8 cellular contexts compared by ENCODE assay signal in genomic region chr2:43127208-43127940, GRCh38.
DNase-seq lines count a peak whose midpoint lies in the region; ATAC-seq and TF ChIP-seq lines count a peak whose summit lies in the region.

No MANE protein-coding gene starts in this region.

- peaks cover 81% of the 10 kb centered on the region for H3K4me1 Mint-ChIP-seq in activated CD8-positive, alpha-beta T cell treated with anti-CD3 and anti-CD28 coated beads, Interleukin-2, amount 10 ng/mL, durations not matched to agents 7 days and 5 days (ENCODE audit: low read depth)
- H3K4me1 Mint-ChIP-seq in endothelial cell (ENCODE audit: unreplicated experiment) (peaks cover 40% of the 10 kb centered on the region), nephron (peaks cover 57% of the 10 kb centered on the region)

- peak overlapping the region; percentile 54 for H3K4me3 Mint-ChIP-seq in activated CD8-positive, alpha-beta T cell treated with anti-CD3 and anti-CD28 coated beads, Interleukin-2, amount 10 ng/mL, durations not matched to agents 7 days and 5 days
- H3K4me3 Mint-ChIP-seq in endothelial cell (ENCODE audit: unreplicated experiment) (no peak overlapping the region), nephron (no peak overlapping the region)

- peak; percentile 78 for TF ChIP-seq CTCF in GM10266 (IDR thresholded peaks at IDR 0.05; ENCODE audit: control insufficient read depth, insufficient read depth, low read depth, missing control alignments)
- TF ChIP-seq CTCF in NB4 (IDR thresholded peaks at IDR 0.05; ENCODE audit: low read depth, low read length): peak; percentile 88
- TF ChIP-seq CTCF in endothelial cell (IDR thresholded peaks at IDR 0.05; ENCODE audit: unreplicated experiment): peak; percentile 59
- peak in 2 of 3 experiments; percentile 28 to 31 for TF ChIP-seq CTCF in nephron (IDR thresholded peaks at IDR 0.05; ENCODE audit: unreplicated experiment in 3 of 3)
- peak in 2 of 3 experiments; percentile 48 to 52 for TF ChIP-seq CTCF in testis (IDR thresholded peaks at IDR 0.05)

- peaks cover 36% of the 10 kb centered on the region for H3K36me3 Mint-ChIP-seq in activated CD8-positive, alpha-beta T cell treated with anti-CD3 and anti-CD28 coated beads, Interleukin-2, amount 10 ng/mL, durations not matched to agents 7 days and 5 days (ENCODE audit: low read depth)
- H3K36me3 Mint-ChIP-seq in endothelial cell (ENCODE audit: low read depth, unreplicated experiment) (no peaks in the 10 kb centered on the region), nephron (ENCODE audit: low read depth) (no peaks in the 10 kb centered on the region)

- POLR2A ChIA-PET in activated CD8-positive, alpha-beta T cell treated with anti-CD3 and anti-CD28 coated beads, Interleukin-2, amount 10 ng/mL, durations not matched to agents 7 days and 5 days (lab: Charles Lee): interaction anchor here (0.6 to 23.3 kb wide), 5 partner anchors 14 to 448 kb away, joined by 3 to 622 read pairs (median 3); partner anchors contain the start of gene ZFP36L2

- 61 to 76% methylated on average over 11 to 14 of the region's 24 CpGs for WGBS in testis, 2 donors

- H3K4me3 ChIP-seq in NB4 (ENCODE audit: low read depth, low read length) (peak overlapping the region; percentile 16), testis (no peak overlapping the region)

- peaks cover 24% of the 10 kb centered on the region for H3K4me1 ChIP-seq in testis

- intact Hi-C loops in testis (cut with DNase I; ENCODE audit: low total_unique reads): no loop called here

- no peak overlapping the region for H3K27ac ChIP-seq in testis

- TF ChIP-seq POLR2A in NB4 (IDR thresholded peaks at IDR 0.05; ENCODE audit: extremely low read depth, insufficient read length) (no peak), testis (IDR thresholded peaks at IDR 0.05) (no peak)

- peak; percentile 73 for DNase-seq in GM10266 (ENCODE audit: extremely low spot score)
- peak; percentile 97 for DNase-seq in NB4 (ENCODE audit: low read depth)
- peak; percentile 89 for DNase-seq in activated CD8-positive, alpha-beta T cell treated with anti-CD3 and anti-CD28 coated beads, Interleukin-2, amount 10 ng/mL, durations not matched to agents 7 days and 5 days
- peak; percentile 60 for DNase-seq in endothelial cell (ENCODE audit: low spot score)
- DNase-seq in testis: peak; percentile 77
- DNase-seq in globus pallidus (ENCODE audit: low spot score): no peak
- DNase-seq in NCI-H1930 (lab: John Stamatoyannopoulos, UW): no peak

- H3K27ac Mint-ChIP-seq in activated CD8-positive, alpha-beta T cell treated with anti-CD3 and anti-CD28 coated beads, Interleukin-2, amount 10 ng/mL, durations not matched to agents 7 days and 5 days: peak overlapping the region; percentile 100
- H3K27ac Mint-ChIP-seq in endothelial cell (ENCODE audit: unreplicated experiment) (no peak overlapping the region), nephron (peak overlapping the region in 1 of 3 experiments; percentile 73)

- H3K27me3 Mint-ChIP-seq in activated CD8-positive, alpha-beta T cell treated with anti-CD3 and anti-CD28 coated beads, Interleukin-2, amount 10 ng/mL, durations not matched to agents 7 days and 5 days (ENCODE audit: low read depth): no peaks in the 10 kb centered on the region
- H3K27me3 Mint-ChIP-seq in endothelial cell (ENCODE audit: unreplicated experiment) (peaks cover 6% of the 10 kb centered on the region), nephron (ENCODE audit: low read depth) (no peaks in the 10 kb centered on the region)

- CTCF ChIA-PET in activated CD8-positive, alpha-beta T cell treated with anti-CD3 and anti-CD28 coated beads, Interleukin-2, amount 10 ng/mL, durations not matched to agents 7 days and 5 days (lab: Charles Lee): interaction anchor here (0.6 to 22.0 kb wide), 26 partner anchors 10 to 946 kb away, joined by 3 to 666 read pairs (median 4); partner anchors contain the start of gene ZFP36L2

- no peaks in the 10 kb centered on the region for H3K36me3 ChIP-seq in testis (ENCODE audit: low read depth, missing control alignments)

- no peaks in the 10 kb centered on the region for H3K9me3 Mint-ChIP-seq in activated CD8-positive, alpha-beta T cell treated with anti-CD3 and anti-CD28 coated beads, Interleukin-2, amount 10 ng/mL, durations not matched to agents 7 days and 5 days (ENCODE audit: insufficient read depth)
- H3K9me3 Mint-ChIP-seq in endothelial cell (ENCODE audit: unreplicated experiment) (no peaks in the 10 kb centered on the region), nephron (no peaks in the 10 kb centered on the region)

- H3K27me3 ChIP-seq in testis: no peaks in the 10 kb centered on the region

- no peaks in the 10 kb centered on the region for H3K9me3 ChIP-seq in testis

- ATAC-seq in activated CD8-positive, alpha-beta T cell treated with anti-CD3 and anti-CD28 coated beads, Interleukin-2, amount 10 ng/mL, durations not matched to agents 7 days and 5 days: peak; percentile 28

Comparison
In these comparisons a context has a peak if more than half of its experiments do, and no peak if none do; other contexts are left out.
1. DNase-seq: peak in GM10266 (single experiment), NB4 (single experiment), activated CD8-positive, alpha-beta T cell treated with anti-CD3 and anti-CD28 coated beads, Interleukin-2, amount 10 ng/mL, durations not matched to agents 7 days and 5 days (single experiment), endothelial cell (single experiment) and testis (single experiment); none in globus pallidus (single experiment) and NCI-H1930 (0 of 2).
2. CTCF ChIP-seq: peak in every context shown above with its lines; median percentile 88 in NB4; 78 in GM10266; 59 in endothelial cell; 50 in testis; 30 in nephron.